ENCODE assay signal across 13 cellular contexts in the genomic region with DNA sequence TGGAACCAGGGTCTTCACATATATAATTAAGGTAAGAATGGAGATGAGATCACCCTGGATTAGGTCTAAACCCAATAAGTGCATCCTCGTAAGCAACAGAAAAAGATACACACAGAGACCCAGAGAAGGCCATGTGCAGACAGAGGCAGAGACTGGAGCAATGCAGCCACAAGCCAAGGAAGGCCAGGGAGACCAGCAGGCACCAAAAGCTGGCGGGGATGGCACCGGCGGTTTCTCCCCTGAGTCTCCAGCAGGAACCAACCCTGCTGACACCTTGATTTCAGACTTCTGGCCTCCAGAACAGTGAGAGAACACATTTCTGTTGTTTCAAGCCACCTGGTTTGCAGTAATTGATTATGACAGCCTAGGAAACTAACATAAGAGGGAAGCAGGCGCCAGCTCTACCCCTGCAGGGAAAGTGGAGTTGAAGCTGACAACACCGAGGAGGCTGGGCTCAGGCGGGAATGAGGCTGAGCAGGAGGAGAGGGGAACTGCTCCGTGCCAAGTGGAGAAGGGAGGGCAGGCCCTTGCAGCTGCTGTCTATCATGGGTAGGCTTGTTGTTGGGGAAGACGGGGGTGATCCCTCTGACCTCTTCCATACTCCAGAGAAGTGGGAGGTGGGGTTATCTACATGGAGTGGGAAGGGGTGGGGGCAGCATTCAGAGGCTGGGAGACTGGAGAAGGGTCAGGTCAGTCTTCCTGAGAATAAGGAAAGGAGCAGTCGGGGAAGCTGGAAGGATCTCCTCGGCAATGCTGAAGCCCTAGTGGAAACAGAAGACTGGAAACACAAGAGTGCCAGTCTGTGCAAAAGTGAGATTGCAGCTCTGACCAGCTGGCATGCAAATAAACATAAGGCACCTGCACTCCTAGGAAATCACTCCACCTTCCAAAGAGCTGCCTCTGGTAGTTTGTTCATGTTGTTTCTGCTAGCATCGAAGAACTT.
DNase-seq lines count a peak whose midpoint lies in the region; ATAC-seq and TF ChIP-seq lines count a peak whose summit lies in the region.
"Had no signal": no experiment of that assay in that cellular context is flagged by ENCODE, and none has a peak within 500 bp of the region (broad histone marks: within the 10 kb centered on the region; RNA-seq: fewer than 3 reads in every experiment).

No MANE protein-coding gene starts in this region.

- no peak overlapping the region for H3K4me3 ChIP-seq in vagina
- H3K4me3 ChIP-seq: transverse colon had no signal

- H3K4me1 ChIP-seq in vagina, result no peaks in the 10 kb centered on the region
- H3K4me1 ChIP-seq: transverse colon had no signal

- H3K36me3 ChIP-seq in vagina, result no peaks in the 10 kb centered on the region

- intact Hi-C loops in vagina (cut with DNase I), result loop anchor here (10.0 kb wide), 1 partner anchor 105 kb away; no protein-coding TSS in a partner anchor

- TF ChIP-seq CTCF in omental fat pad (IDR thresholded peaks at IDR 0.05) (no peak), vagina (IDR thresholded peaks at IDR 0.05) (no peak)

- peak overlapping the region; percentile 66 for H3K27ac Mint-ChIP-seq in T-helper 1 cell treated with Interleukin-12 subunit alpha and Interleukin-12 subunit beta and Interleukin-4 antibody, amounts not matched to agents 30 μg/mL and 1 μg/mL, for 36 hours
- peak overlapping the region; percentile 90 for H3K27ac Mint-ChIP-seq in activated CD8-positive, alpha-beta T cell treated with anti-CD3 and anti-CD28 coated beads, Interleukin-2, amount 10 ng/mL, durations not matched to agents 7 days and 5 days

- H3K27ac ChIP-seq in vagina, result no peak overlapping the region
- H3K27ac ChIP-seq: transverse colon had no signal

- H3K9me3 Mint-ChIP-seq in T-helper 1 cell treated with Interleukin-12 subunit alpha and Interleukin-12 subunit beta and Interleukin-4 antibody, amounts not matched to agents 30 μg/mL and 1 μg/mL, for 36 hours, result no peaks in the 10 kb centered on the region
- no peaks in the 10 kb centered on the region for H3K9me3 Mint-ChIP-seq in activated CD8-positive, alpha-beta T cell treated with anti-CD3 and anti-CD28 coated beads, Interleukin-2, amount 10 ng/mL, durations not matched to agents 7 days and 5 days (ENCODE audit: insufficient read depth)
- H3K9me3 Mint-ChIP-seq: neural crest cell had no signal

- no peak for TF ChIP-seq POLR2A in vagina (IDR thresholded peaks at IDR 0.05)

- no peak for ATAC-seq in activated CD8-positive, alpha-beta T cell treated with anti-CD3 and anti-CD28 coated beads, Interleukin-2, amount 10 ng/mL, durations not matched to agents 7 days and 5 days
- ATAC-seq in omental fat pad (ENCODE audit: low FRiP score) (peak; percentile 29), HG03159 (IDR thresholded peaks at IDR 0.05; ENCODE audit: unreplicated experiment) (no peak), GM18870 (IDR thresholded peaks at IDR 0.05; ENCODE audit: unreplicated experiment) (no peak)

- H3K36me3 Mint-ChIP-seq in T-helper 1 cell treated with Interleukin-12 subunit alpha and Interleukin-12 subunit beta and Interleukin-4 antibody, amounts not matched to agents 30 μg/mL and 1 μg/mL, for 36 hours (ENCODE audit: low read depth), result peaks cover 62% of the 10 kb centered on the region
- H3K36me3 Mint-ChIP-seq in activated CD8-positive, alpha-beta T cell treated with anti-CD3 and anti-CD28 coated beads, Interleukin-2, amount 10 ng/mL, durations not matched to agents 7 days and 5 days (ENCODE audit: low read depth), result peaks cover 82% of the 10 kb centered on the region

- peak overlapping the region; percentile 44 for H3K4me3 Mint-ChIP-seq in T-helper 1 cell treated with Interleukin-12 subunit alpha and Interleukin-12 subunit beta and Interleukin-4 antibody, amounts not matched to agents 30 μg/mL and 1 μg/mL, for 36 hours
- H3K4me3 Mint-ChIP-seq in activated CD8-positive, alpha-beta T cell treated with anti-CD3 and anti-CD28 coated beads, Interleukin-2, amount 10 ng/mL, durations not matched to agents 7 days and 5 days, result peak overlapping the region; percentile 17
- H3K4me3 Mint-ChIP-seq: neural crest cell had no signal

- H3K4me1 Mint-ChIP-seq in T-helper 1 cell treated with Interleukin-12 subunit alpha and Interleukin-12 subunit beta and Interleukin-4 antibody, amounts not matched to agents 30 μg/mL and 1 μg/mL, for 36 hours (ENCODE audit: low read depth), result peaks cover 45% of the 10 kb centered on the region
- H3K4me1 Mint-ChIP-seq in activated CD8-positive, alpha-beta T cell treated with anti-CD3 and anti-CD28 coated beads, Interleukin-2, amount 10 ng/mL, durations not matched to agents 7 days and 5 days (ENCODE audit: low read depth), result peaks cover 65% of the 10 kb centered on the region

- no peaks in the 10 kb centered on the region for H3K27me3 Mint-ChIP-seq in T-helper 1 cell treated with Interleukin-12 subunit alpha and Interleukin-12 subunit beta and Interleukin-4 antibody, amounts not matched to agents 30 μg/mL and 1 μg/mL, for 36 hours (ENCODE audit: low read depth)
- H3K27me3 Mint-ChIP-seq in activated CD8-positive, alpha-beta T cell treated with anti-CD3 and anti-CD28 coated beads, Interleukin-2, amount 10 ng/mL, durations not matched to agents 7 days and 5 days (ENCODE audit: low read depth), result no peaks in the 10 kb centered on the region

- POLR2A ChIA-PET in activated CD8-positive, alpha-beta T cell treated with anti-CD3 and anti-CD28 coated beads, Interleukin-2, amount 10 ng/mL, durations not matched to agents 7 days and 5 days (lab: Charles Lee), result no interaction called here

- H3K27me3 ChIP-seq in vagina, result no peaks in the 10 kb centered on the region
- H3K27me3 ChIP-seq: transverse colon had no signal

- H3K9me3 ChIP-seq in vagina, result no peaks in the 10 kb centered on the region
- H3K9me3 ChIP-seq: transverse colon had no signal

- no peak for DNase-seq in T-helper 1 cell
- DNase-seq in NCI-H2029 treated with DMSO at 0.1 percent for 48 hours (lab: John Stamatoyannopoulos, UW), result peak; percentile 43
- no peak for DNase-seq in activated CD8-positive, alpha-beta T cell treated with anti-CD3 and anti-CD28 coated beads, Interleukin-2, amount 10 ng/mL, durations not matched to agents 7 days and 5 days
- DNase-seq in omental fat pad (ENCODE audit: low spot score), result no peak
- DNase-seq in vagina (ENCODE audit: extremely low spot score in 2 of 2), result no peak
- DNase-seq: GDM1, NCI-H2227 treated with DMSO at 0.1 percent for 48 hours, T1000, transverse colon had no signal

- CTCF ChIA-PET in activated CD8-positive, alpha-beta T cell treated with anti-CD3 and anti-CD28 coated beads, Interleukin-2, amount 10 ng/mL, durations not matched to agents 7 days and 5 days (lab: Charles Lee), result interaction anchor here (0.5 to 2.6 kb wide), 4 partner anchors 25 to 154 kb away, joined by 3 to 11 read pairs (median 4); a partner anchor contains a TSS
